8 cellular contexts compared by ENCODE assay signal in the genomic region with DNA sequence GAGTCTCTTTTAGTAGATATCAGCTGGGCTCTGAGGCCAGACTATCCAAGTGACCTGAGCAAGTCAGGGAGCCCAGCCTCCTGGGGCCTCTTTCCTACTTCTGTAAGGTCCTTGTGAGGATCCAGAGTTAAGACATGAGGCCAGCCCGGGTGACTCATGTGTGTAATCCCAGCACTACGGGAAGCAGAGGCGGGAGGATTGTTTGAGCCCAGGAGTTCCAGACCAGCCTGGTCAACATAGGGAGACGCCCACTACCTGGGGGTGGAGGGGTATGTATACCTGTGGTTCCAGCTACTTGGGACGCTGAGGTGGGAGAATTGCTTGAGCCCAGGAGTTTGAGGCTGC. TPM values are rescaled to one million over a fixed set of nuclear protein-coding genes. Genes with fewer than 3 reads are reported as not detected.
DNase-seq lines count a peak whose midpoint lies in the region; ATAC-seq, FAIRE-seq and TF ChIP-seq lines count a peak whose summit lies in the region.

No MANE protein-coding gene starts in this region.

- no peak for FAIRE-seq in GM12891 (lab: Jason Lieb, UNC)

- H3K27me3 Mint-ChIP-seq in activated naive CD4-positive, alpha-beta T cell treated with anti-CD3 and anti-CD28 coated beads, Interleukin-2, amount 10 ng/mL, durations not matched to agents 7 days and 5 days: peaks cover 65% of the 10 kb centered on the region

- ATAC-seq in lower lobe of right lung: peak; percentile 82 to 87

- peaks cover 0 to 8% of the 10 kb centered on the region in 2 donors for H3K4me1 ChIP-seq in breast epithelium
- H3K4me1 ChIP-seq in lower lobe of right lung: peaks cover 24% of the 10 kb centered on the region
- H3K4me1 ChIP-seq in uterus: no peaks in the 10 kb centered on the region

- DNase-seq in activated naive CD4-positive, alpha-beta T cell treated with anti-CD3 and anti-CD28 coated beads, Interleukin-2, amount 10 ng/mL, durations not matched to agents 7 days and 5 days: no peak
- no peak for DNase-seq in activated naive CD4-positive, alpha-beta T cell (lab: John Stamatoyannopoulos, UW)
- DNase-seq in breast epithelium (ENCODE audit: low spot score in 2 of 2) (peak; percentile 62 to 65), lower lobe of right lung (peak; percentile 76), uterus (peak; percentile 49 to 67), hippocampal formation (lab: John Stamatoyannopoulos, UW) (no peak), GM12891 (ENCODE audit: insufficient read length, low spot score) (no peak)
- no peak for DNase-seq in NK-92 treated with Interleukin-12 subunit alpha and Interleukin-12 subunit beta, amount 100 ng/mL, for 24 hours (lab: John Stamatoyannopoulos, UW)

- TF ChIP-seq POLR2A in breast epithelium (IDR thresholded peaks at IDR 0.05) (no peak), uterus (IDR thresholded peaks at IDR 0.05) (no peak), GM12891 (IDR thresholded peaks at IDR 0.05; ENCODE audit: low read depth, low read length) (no peak)

- H3K36me3 ChIP-seq in breast epithelium: no peaks in the 10 kb centered on the region
- H3K36me3 ChIP-seq in lower lobe of right lung: no peaks in the 10 kb centered on the region
- no peaks in the 10 kb centered on the region for H3K36me3 ChIP-seq in uterus

- peak overlapping the region; percentile 64 for H3K4me3 Mint-ChIP-seq in activated naive CD4-positive, alpha-beta T cell treated with anti-CD3 and anti-CD28 coated beads, Interleukin-2, amount 10 ng/mL, durations not matched to agents 7 days and 5 days

- CTCF ChIA-PET in activated naive CD4-positive, alpha-beta T cell treated with anti-CD3 and anti-CD28 coated beads, Interleukin-2, amount 10 ng/mL, durations not matched to agents 7 days and 5 days (lab: Charles Lee): interaction anchor here (0.7 to 6.4 kb wide), 12 partner anchors 18 to 105 kb away, joined by 3 to 50 read pairs (median 4); partner anchors contain the start of gene CDC42EP2

- intact Hi-C loops in breast epithelium (cut with DNase I; ENCODE audit: low total_unique reads) (no loop called here), lower lobe of right lung (cut with DNase I) (no loop called here), uterus (cut with DNase I; ENCODE audit: low total_unique reads) (no loop called here)

- H3K36me3 Mint-ChIP-seq in activated naive CD4-positive, alpha-beta T cell treated with anti-CD3 and anti-CD28 coated beads, Interleukin-2, amount 10 ng/mL, durations not matched to agents 7 days and 5 days: no peaks in the 10 kb centered on the region

- no peak overlapping the region for H3K27ac Mint-ChIP-seq in activated naive CD4-positive, alpha-beta T cell treated with anti-CD3 and anti-CD28 coated beads, Interleukin-2, amount 10 ng/mL, durations not matched to agents 7 days and 5 days

- H3K9me3 Mint-ChIP-seq in activated naive CD4-positive, alpha-beta T cell treated with anti-CD3 and anti-CD28 coated beads, Interleukin-2, amount 10 ng/mL, durations not matched to agents 7 days and 5 days: no peaks in the 10 kb centered on the region

- peak overlapping the region in 2 of 3 donors; percentile 49 to 66 for H3K4me3 ChIP-seq in breast epithelium
- H3K4me3 ChIP-seq in lower lobe of right lung: peak overlapping the region; percentile 49
- H3K4me3 ChIP-seq in uterus: no peak overlapping the region

- peaks cover 18% of the 10 kb centered on the region for H3K4me1 Mint-ChIP-seq in activated naive CD4-positive, alpha-beta T cell treated with anti-CD3 and anti-CD28 coated beads, Interleukin-2, amount 10 ng/mL, durations not matched to agents 7 days and 5 days

- H3K27ac ChIP-seq in breast epithelium (peak overlapping the region; percentile 77 to 88), lower lobe of right lung (no peak overlapping the region), uterus (peak overlapping the region; percentile 72 to 78)

- no peaks in the 10 kb centered on the region for H3K9me3 ChIP-seq in breast epithelium
- H3K9me3 ChIP-seq in lower lobe of right lung: no peaks in the 10 kb centered on the region
- no peaks in the 10 kb centered on the region for H3K9me3 ChIP-seq in uterus

- H3K27me3 ChIP-seq in breast epithelium: no peaks in the 10 kb centered on the region
- no peaks in the 10 kb centered on the region for H3K27me3 ChIP-seq in lower lobe of right lung (ENCODE audit: low read depth)
- H3K27me3 ChIP-seq in uterus: no peaks in the 10 kb centered on the region

- no peak for TF ChIP-seq CTCF in breast epithelium (IDR thresholded peaks at IDR 0.05)
- no peak for TF ChIP-seq CTCF in lower lobe of right lung (IDR thresholded peaks at IDR 0.05)
- no peak for TF ChIP-seq CTCF in uterus (IDR thresholded peaks at IDR 0.05)

TF ChIP-seq in GM12891, 5 proteins besides CTCF, POLR2A, EP300 and RAD21:
- TF ChIP-seq POLR2AphosphoS5 (IDR thresholded peaks at IDR 0.05; ENCODE audit: low read depth, low read length): no peak
TF ChIP-seq in GM12891: peak in this region for 0.

RNA-seq across cellular contexts. Expression of gene POLA2, which starts 36.9 kb away (rescaled TPM):
- total RNA-seq in breast epithelium: 10 to 100 TPM in 2 of 3 donors, 1 to 10 TPM in 1; 6.4 to 17.9 (median 13.8) TPM
- total RNA-seq in lower lobe of right lung: 8.7 TPM
- 10 to 100 TPM in 2 of 4 donors, 1 to 10 TPM in 2; 3.3 to 13.5 (median 7.6) TPM for total RNA-seq in uterus
- 31.6 TPM for polyA plus RNA-seq in GM12891 (2012; ENCODE audit: low read depth, missing spikeins)

RNA-seq across cellular contexts. Expression of gene CAPN1, which starts 43.2 kb away (rescaled TPM):
- 100 to 1,000 TPM; 112 to 167 (median 140) TPM for total RNA-seq in breast epithelium
- total RNA-seq in lower lobe of right lung: 176 TPM
- total RNA-seq in uterus: 100 to 1,000 TPM; 122 to 174 (median 157) TPM
- 66.6 TPM for polyA plus RNA-seq in GM12891 (2012; ENCODE audit: low read depth, missing spikeins)

RNA-seq across cellular contexts. Expression of gene SPDYC, which starts 54.9 kb away (rescaled TPM):
- total RNA-seq in breast epithelium (not detected), lower lobe of right lung (not detected), uterus (not detected)
- polyA plus RNA-seq in GM12891 (2012; ENCODE audit: low read depth, missing spikeins): not detected

Comparison
In these comparisons a context has a peak if more than half of its experiments do, and no peak if none do; other contexts are left out.
1. DNase-seq: peak in breast epithelium (2 of 2), lower lobe of right lung (single experiment) and uterus (2 of 2); none in activated naive CD4-positive, alpha-beta T cell treated with anti-CD3 and anti-CD28 coated beads, Interleukin-2, amount 10 ng/mL, durations not matched to agents 7 days and 5 days (single experiment), activated naive CD4-positive, alpha-beta T cell (0 of 4), hippocampal formation (0 of 2), GM12891 (single experiment) and NK-92 treated with Interleukin-12 subunit alpha and Interleukin-12 subunit beta, amount 100 ng/mL, for 24 hours (single experiment).
2. H3K4me3 ChIP-seq: peak in breast epithelium (2 of 3) and lower lobe of right lung (single experiment); none in uterus (0 of 2).